1 cellular context compared by ENCODE assay signal in genomic region chr11:65013692-65014145, GRCh38.
TF ChIP-seq lines count a peak whose summit lies in the region.

No MANE protein-coding gene starts in this region.

TF ChIP-seq in HepG2, 621 proteins besides CTCF, POLR2A, EP300 and RAD21 (continued from another document and continues in another):
- TF ChIP-seq ZHX2 (IDR thresholded peaks at IDR 0.05; ENCODE audit: low read depth): peak; percentile 41; the same call in 1 of the 2 replicates
- 0 out of 2 replicates have a peak, but pooled peaks have one; percentile 46 for TF ChIP-seq ZHX2 (CRISPR knock-in tag; IDR thresholded peaks at IDR 0.05; ENCODE audit: borderline replicate concordance)
- TF ChIP-seq ZNF501 (CRISPR knock-in tag; IDR thresholded peaks at IDR 0.05): peak; percentile 41; the same call in 1 of the 2 replicates
- peak; percentile 31; the same call in 1 of the 2 replicates for TF ChIP-seq ZNF589 (CRISPR knock-in tag; conservative IDR thresholded peaks at IDR 0.05)
- TF ChIP-seq MAZ (IDR thresholded peaks at IDR 0.05; ENCODE audit: borderline replicate concordance, low read depth, low read length): 0 out of 2 replicates have a peak, but pooled peaks have one; percentile 6
- TF ChIP-seq MAZ (CRISPR knock-in tag; IDR thresholded peaks at IDR 0.05; ENCODE audit: low read depth): no peak
- no peak for TF ChIP-seq ZNF382 (CRISPR knock-in tag; IDR thresholded peaks at IDR 0.05; ENCODE audit: borderline replicate concordance)
- TF ChIP-seq ZKSCAN1 (IDR thresholded peaks at IDR 0.05; ENCODE audit: low read length): no peak; the same call in 1 of the 2 replicates
- no peak for TF ChIP-seq HNRNPUL1 (IDR thresholded peaks at IDR 0.05; ENCODE audit: low read depth, low read length)
- no peak for TF ChIP-seq ZNF142 (CRISPR knock-in tag; IDR thresholded peaks at IDR 0.05)
- 0 out of 2 replicates have a peak, but pooled peaks have one; percentile 7 for TF ChIP-seq AKAP8 (CRISPR knock-in tag; IDR thresholded peaks at IDR 0.05)
- peak; percentile 78; the same call in 1 of the 2 replicates for TF ChIP-seq ERF (CRISPR knock-in tag; IDR thresholded peaks at IDR 0.05)
- no peak for TF ChIP-seq SMAD1 (CRISPR knock-in tag; IDR thresholded peaks at IDR 0.05; ENCODE audit: borderline replicate concordance, low read depth)
- TF ChIP-seq ZNF549 (CRISPR knock-in tag; IDR thresholded peaks at IDR 0.05): no peak
- no peak for TF ChIP-seq CENPBD1 (CRISPR knock-in tag; IDR thresholded peaks at IDR 0.05; ENCODE audit: borderline replicate concordance, low read depth)
- TF ChIP-seq, protein P1, sequence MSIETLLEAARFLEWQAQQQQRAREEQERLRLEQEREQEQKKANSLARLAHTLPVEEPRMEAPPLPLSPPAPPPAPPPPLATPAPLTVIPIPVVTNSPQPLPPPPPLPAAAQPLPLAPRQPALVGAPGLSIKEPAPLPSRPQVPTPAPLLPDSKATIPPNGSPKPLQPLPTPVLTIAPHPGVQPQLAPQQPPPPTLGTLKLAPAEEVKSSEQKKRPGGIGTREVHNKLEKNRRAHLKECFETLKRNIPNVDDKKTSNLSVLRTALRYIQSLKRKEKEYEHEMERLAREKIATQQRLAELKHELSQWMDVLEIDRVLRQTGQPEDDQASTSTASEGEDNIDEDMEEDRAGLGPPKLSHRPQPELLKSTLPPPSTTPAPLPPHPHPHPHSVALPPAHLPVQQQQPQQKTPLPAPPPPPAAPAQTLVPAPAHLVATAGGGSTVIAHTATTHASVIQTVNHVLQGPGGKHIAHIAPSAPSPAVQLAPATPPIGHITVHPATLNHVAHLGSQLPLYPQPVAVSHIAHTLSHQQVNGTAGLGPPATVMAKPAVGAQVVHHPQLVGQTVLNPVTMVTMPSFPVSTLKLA (IDR thresholded peaks at IDR 0.05): peak; percentile 39
- peak; percentile 19 for TF ChIP-seq YY1 (IDR thresholded peaks at IDR 0.05; ENCODE audit: insufficient read depth, insufficient replicate concordance, low read depth, low read length)
- TF ChIP-seq ZNF350 (CRISPR knock-in tag; IDR thresholded peaks at IDR 0.05; ENCODE audit: borderline replicate concordance, low read depth): peak; percentile 49; the same call in 1 of the 2 replicates
- TF ChIP-seq SRSF1 (optimal IDR thresholded peaks at IDR 0.05; ENCODE audit: low read depth, low read length): peak; percentile 67
- TF ChIP-seq SMAD9 (CRISPR knock-in tag; IDR thresholded peaks at IDR 0.05): no peak
- TF ChIP-seq ZNF724P (CRISPR knock-in tag; IDR thresholded peaks at IDR 0.05; ENCODE audit: borderline replicate concordance): peak; percentile 37; the same call in 1 of the 2 replicates
- TF ChIP-seq SMARCE1 (IDR thresholded peaks at IDR 0.05; ENCODE audit: borderline replicate concordance): no peak
- no peak for TF ChIP-seq ZNF772 (CRISPR knock-in tag; IDR thresholded peaks at IDR 0.05)
- no peak; the same call in 1 of the 2 replicates for TF ChIP-seq ZNF543 (CRISPR knock-in tag; IDR thresholded peaks at IDR 0.05)
- TF ChIP-seq, protein P2, sequence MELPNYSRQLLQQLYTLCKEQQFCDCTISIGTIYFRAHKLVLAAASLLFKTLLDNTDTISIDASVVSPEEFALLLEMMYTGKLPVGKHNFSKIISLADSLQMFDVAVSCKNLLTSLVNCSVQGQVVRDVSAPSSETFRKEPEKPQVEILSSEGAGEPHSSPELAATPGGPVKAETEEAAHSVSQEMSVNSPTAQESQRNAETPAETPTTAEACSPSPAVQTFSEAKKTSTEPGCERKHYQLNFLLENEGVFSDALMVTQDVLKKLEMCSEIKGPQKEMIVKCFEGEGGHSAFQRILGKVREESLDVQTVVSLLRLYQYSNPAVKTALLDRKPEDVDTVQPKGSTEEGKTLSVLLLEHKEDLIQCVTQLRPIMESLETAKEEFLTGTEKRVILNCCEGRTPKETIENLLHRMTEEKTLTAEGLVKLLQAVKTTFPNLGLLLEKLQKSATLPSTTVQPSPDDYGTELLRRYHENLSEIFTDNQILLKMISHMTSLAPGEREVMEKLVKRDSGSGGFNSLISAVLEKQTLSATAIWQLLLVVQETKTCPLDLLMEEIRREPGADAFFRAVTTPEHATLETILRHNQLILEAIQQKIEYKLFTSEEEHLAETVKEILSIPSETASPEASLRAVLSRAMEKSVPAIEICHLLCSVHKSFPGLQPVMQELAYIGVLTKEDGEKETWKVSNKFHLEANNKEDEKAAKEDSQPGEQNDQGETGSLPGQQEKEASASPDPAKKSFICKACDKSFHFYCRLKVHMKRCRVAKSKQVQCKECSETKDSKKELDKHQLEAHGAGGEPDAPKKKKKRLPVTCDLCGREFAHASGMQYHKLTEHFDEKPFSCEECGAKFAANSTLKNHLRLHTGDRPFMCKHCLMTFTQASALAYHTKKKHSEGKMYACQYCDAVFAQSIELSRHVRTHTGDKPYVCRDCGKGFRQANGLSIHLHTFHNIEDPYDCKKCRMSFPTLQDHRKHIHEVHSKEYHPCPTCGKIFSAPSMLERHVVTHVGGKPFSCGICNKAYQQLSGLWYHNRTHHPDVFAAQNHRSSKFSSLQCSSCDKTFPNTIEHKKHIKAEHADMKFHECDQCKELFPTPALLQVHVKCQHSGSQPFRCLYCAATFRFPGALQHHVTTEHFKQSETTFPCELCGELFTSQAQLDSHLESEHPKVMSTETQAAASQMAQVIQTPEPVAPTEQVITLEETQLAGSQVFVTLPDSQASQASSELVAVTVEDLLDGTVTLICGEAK (IDR thresholded peaks at IDR 0.05): no peak
- TF ChIP-seq, protein P2 (CRISPR knock-in tag; IDR thresholded peaks at IDR 0.05): peak; percentile 84; the same call in 1 of the 2 replicates
- no peak for TF ChIP-seq ZMYM2 (CRISPR knock-in tag; IDR thresholded peaks at IDR 0.05)
- no peak for TF ChIP-seq KLF13 (CRISPR knock-in tag; IDR thresholded peaks at IDR 0.05)
- TF ChIP-seq CBFB (CRISPR knock-in tag; IDR thresholded peaks at IDR 0.05): 0 out of 2 replicates have a peak, but pooled peaks have one; percentile 10
- TF ChIP-seq FOXO4 (CRISPR knock-in tag; conservative IDR thresholded peaks at IDR 0.05): no peak
